Comparison of ENCODE assay signal across 1 cellular context in genomic region chr16:86575754-86576557, GRCh38.
TF ChIP-seq lines count a peak whose summit lies in the region.

No MANE protein-coding gene starts in this region.

TF ChIP-seq in K562, 482 proteins besides CTCF, POLR2A, EP300 and RAD21 (continued from another document and continues in another):
- TF ChIP-seq, protein P1, sequence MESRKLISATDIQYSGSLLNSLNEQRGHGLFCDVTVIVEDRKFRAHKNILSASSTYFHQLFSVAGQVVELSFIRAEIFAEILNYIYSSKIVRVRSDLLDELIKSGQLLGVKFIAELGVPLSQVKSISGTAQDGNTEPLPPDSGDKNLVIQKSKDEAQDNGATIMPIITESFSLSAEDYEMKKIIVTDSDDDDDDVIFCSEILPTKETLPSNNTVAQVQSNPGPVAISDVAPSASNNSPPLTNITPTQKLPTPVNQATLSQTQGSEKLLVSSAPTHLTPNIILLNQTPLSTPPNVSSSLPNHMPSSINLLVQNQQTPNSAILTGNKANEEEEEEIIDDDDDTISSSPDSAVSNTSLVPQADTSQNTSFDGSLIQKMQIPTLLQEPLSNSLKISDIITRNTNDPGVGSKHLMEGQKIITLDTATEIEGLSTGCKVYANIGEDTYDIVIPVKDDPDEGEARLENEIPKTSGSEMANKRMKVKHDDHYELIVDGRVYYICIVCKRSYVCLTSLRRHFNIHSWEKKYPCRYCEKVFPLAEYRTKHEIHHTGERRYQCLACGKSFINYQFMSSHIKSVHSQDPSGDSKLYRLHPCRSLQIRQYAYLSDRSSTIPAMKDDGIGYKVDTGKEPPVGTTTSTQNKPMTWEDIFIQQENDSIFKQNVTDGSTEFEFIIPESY (CRISPR knock-in tag; IDR thresholded peaks at IDR 0.05): no peak
- TF ChIP-seq IFI16 (CRISPR knock-in tag; IDR thresholded peaks at IDR 0.05): no peak
- no peak for TF ChIP-seq XRCC3 (IDR thresholded peaks at IDR 0.05)
- TF ChIP-seq ZNF384 (IDR thresholded peaks at IDR 0.05; ENCODE audit: low read depth, low read length): peak; percentile 96
- TF ChIP-seq MTA1 (IDR thresholded peaks at IDR 0.05; ENCODE audit: borderline replicate concordance): no peak
- TF ChIP-seq XRCC4 (IDR thresholded peaks at IDR 0.05; ENCODE audit: extremely low read depth, insufficient read depth, insufficient read length): no peak
- TF ChIP-seq ZNF140 (CRISPR knock-in tag; IDR thresholded peaks at IDR 0.05): no peak
- TF ChIP-seq, protein P2, sequence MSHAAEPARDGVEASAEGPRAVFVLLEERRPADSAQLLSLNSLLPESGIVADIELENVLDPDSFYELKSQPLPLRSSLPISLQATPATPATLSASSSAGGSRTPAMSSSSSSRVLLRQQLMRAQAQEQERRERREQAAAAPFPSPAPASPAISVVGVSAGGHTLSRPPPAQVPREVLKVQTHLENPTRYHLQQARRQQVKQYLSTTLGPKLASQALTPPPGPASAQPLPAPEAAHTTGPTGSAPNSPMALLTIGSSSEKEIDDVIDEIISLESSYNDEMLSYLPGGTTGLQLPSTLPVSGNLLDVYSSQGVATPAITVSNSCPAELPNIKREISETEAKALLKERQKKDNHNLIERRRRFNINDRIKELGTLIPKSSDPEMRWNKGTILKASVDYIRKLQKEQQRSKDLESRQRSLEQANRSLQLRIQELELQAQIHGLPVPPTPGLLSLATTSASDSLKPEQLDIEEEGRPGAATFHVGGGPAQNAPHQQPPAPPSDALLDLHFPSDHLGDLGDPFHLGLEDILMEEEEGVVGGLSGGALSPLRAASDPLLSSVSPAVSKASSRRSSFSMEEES (CRISPR knock-in tag; IDR thresholded peaks at IDR 0.05): no peak
- peak; percentile 7 for TF ChIP-seq ZFP36 (IDR thresholded peaks at IDR 0.05; ENCODE audit: low read depth, low read length, partially characterized antibody)
- no peak for TF ChIP-seq ADNP (tag; IDR thresholded peaks at IDR 0.05)
- TF ChIP-seq KLF6 (CRISPR knock-in tag; IDR thresholded peaks at IDR 0.05; ENCODE audit: borderline replicate concordance): no peak
- 0 out of 4 replicates have a peak, but pooled peaks have one; percentile 36 to 49 for TF ChIP-seq ARNT (IDR thresholded peaks at IDR 0.05)
- TF ChIP-seq, protein P3, sequence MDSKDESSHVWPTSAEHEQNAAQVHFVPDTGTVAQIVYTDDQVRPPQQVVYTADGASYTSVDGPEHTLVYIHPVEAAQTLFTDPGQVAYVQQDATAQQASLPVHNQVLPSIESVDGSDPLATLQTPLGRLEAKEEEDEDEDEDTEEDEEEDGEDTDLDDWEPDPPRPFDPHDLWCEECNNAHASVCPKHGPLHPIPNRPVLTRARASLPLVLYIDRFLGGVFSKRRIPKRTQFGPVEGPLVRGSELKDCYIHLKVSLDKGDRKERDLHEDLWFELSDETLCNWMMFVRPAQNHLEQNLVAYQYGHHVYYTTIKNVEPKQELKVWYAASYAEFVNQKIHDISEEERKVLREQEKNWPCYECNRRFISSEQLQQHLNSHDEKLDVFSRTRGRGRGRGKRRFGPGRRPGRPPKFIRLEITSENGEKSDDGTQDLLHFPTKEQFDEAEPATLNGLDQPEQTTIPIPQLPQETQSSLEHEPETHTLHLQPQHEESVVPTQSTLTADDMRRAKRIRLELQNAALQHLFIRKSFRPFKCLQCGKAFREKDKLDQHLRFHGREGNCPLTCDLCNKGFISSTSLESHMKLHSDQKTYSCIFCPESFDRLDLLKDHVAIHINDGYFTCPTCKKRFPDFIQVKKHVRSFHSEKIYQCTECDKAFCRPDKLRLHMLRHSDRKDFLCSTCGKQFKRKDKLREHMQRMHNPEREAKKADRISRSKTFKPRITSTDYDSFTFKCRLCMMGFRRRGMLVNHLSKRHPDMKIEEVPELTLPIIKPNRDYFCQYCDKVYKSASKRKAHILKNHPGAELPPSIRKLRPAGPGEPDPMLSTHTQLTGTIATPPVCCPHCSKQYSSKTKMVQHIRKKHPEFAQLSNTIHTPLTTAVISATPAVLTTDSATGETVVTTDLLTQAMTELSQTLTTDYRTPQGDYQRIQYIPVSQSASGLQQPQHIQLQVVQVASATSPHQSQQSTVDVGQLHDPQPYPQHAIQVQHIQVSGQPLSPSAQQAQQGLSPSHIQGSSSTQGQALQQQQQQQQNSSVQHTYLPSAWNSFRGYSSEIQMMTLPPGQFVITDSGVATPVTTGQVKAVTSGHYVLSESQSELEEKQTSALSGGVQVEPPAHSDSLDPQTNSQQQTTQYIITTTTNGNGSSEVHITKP (IDR thresholded peaks at IDR 0.05; ENCODE audit: partially characterized antibody): peak; percentile 7
- TF ChIP-seq CBX1 (IDR thresholded peaks at IDR 0.05; ENCODE audit: low read depth): no peak
- no peak for TF ChIP-seq ZNF282 (CRISPR knock-in tag; IDR thresholded peaks at IDR 0.05)
- no peak for TF ChIP-seq SMAD4 (CRISPR knock-in tag; conservative IDR thresholded peaks at IDR 0.05)
- TF ChIP-seq EGR1 (conservative IDR thresholded peaks at IDR 0.05): peak; percentile 70
- TF ChIP-seq, protein P4, sequence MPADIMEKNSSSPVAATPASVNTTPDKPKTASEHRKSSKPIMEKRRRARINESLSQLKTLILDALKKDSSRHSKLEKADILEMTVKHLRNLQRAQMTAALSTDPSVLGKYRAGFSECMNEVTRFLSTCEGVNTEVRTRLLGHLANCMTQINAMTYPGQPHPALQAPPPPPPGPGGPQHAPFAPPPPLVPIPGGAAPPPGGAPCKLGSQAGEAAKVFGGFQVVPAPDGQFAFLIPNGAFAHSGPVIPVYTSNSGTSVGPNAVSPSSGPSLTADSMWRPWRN (IDR thresholded peaks at IDR 0.05; ENCODE audit: low read depth): no peak
- no peak for TF ChIP-seq TAF9B (IDR thresholded peaks at IDR 0.05; ENCODE audit: partially characterized antibody)
- no peak for TF ChIP-seq ZNF431 (CRISPR knock-in tag; IDR thresholded peaks at IDR 0.05)
- TF ChIP-seq, protein P5, sequence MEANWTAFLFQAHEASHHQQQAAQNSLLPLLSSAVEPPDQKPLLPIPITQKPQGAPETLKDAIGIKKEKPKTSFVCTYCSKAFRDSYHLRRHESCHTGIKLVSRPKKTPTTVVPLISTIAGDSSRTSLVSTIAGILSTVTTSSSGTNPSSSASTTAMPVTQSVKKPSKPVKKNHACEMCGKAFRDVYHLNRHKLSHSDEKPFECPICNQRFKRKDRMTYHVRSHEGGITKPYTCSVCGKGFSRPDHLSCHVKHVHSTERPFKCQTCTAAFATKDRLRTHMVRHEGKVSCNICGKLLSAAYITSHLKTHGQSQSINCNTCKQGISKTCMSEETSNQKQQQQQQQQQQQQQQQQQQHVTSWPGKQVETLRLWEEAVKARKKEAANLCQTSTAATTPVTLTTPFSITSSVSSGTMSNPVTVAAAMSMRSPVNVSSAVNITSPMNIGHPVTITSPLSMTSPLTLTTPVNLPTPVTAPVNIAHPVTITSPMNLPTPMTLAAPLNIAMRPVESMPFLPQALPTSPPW (CRISPR knock-in tag; IDR thresholded peaks at IDR 0.05): peak; percentile 74
- peak in 1 of 2 experiments; percentile 84; a peak in 2 of 4 replicates for TF ChIP-seq MAZ (CRISPR knock-in tag; conservative IDR thresholded peaks at IDR 0.05 in 1 of 2, IDR thresholded peaks at IDR 0.05 in 1 of 2)
- TF ChIP-seq MYBL2 (IDR thresholded peaks at IDR 0.05; ENCODE audit: low read depth): no peak
- no peak for TF ChIP-seq MYBL2 (CRISPR knock-in tag; IDR thresholded peaks at IDR 0.05; ENCODE audit: borderline replicate concordance)
- no peak for TF ChIP-seq ZNF143 (CRISPR knock-in tag; IDR thresholded peaks at IDR 0.05)
- peak in 1 of 2 experiments; percentile 34 for TF ChIP-seq E2F6 (IDR thresholded peaks at IDR 0.05; ENCODE audit: borderline replicate concordance in 1 of 2, extremely low read depth in 1 of 2, insufficient read depth in 1 of 2, insufficient read length in 1 of 2, low read depth in 1 of 2, low read length in 1 of 2, poor library complexity in 1 of 2, severe bottlenecking in 1 of 2)
- TF ChIP-seq ZNF239 (CRISPR knock-in tag; IDR thresholded peaks at IDR 0.05): no peak
- 0 out of 2 replicates have a peak, but pooled peaks have one; percentile 28 for TF ChIP-seq MIER1 (IDR thresholded peaks at IDR 0.05; ENCODE audit: low read depth)
- no peak for TF ChIP-seq ZFP1 (CRISPR knock-in tag; IDR thresholded peaks at IDR 0.05)
- TF ChIP-seq POLR2B (IDR thresholded peaks at IDR 0.05; ENCODE audit: low read depth, partially characterized antibody): no peak
- no peak for TF ChIP-seq BACH1 (tag; IDR thresholded peaks at IDR 0.05)
- no peak for TF ChIP-seq PPARD (CRISPR knock-in tag; IDR thresholded peaks at IDR 0.05)
- peak; percentile 38; the same call in 1 of the 2 replicates for TF ChIP-seq L3MBTL2 (IDR thresholded peaks at IDR 0.05)
- TF ChIP-seq LEF1 (IDR thresholded peaks at IDR 0.05): peak; percentile 33; the same call in 1 of the 2 replicates
- no peak for TF ChIP-seq POLR3A (IDR thresholded peaks at IDR 0.05; ENCODE audit: borderline replicate concordance, extremely low read depth, insufficient read depth, insufficient read length)
- TF ChIP-seq, protein P6, sequence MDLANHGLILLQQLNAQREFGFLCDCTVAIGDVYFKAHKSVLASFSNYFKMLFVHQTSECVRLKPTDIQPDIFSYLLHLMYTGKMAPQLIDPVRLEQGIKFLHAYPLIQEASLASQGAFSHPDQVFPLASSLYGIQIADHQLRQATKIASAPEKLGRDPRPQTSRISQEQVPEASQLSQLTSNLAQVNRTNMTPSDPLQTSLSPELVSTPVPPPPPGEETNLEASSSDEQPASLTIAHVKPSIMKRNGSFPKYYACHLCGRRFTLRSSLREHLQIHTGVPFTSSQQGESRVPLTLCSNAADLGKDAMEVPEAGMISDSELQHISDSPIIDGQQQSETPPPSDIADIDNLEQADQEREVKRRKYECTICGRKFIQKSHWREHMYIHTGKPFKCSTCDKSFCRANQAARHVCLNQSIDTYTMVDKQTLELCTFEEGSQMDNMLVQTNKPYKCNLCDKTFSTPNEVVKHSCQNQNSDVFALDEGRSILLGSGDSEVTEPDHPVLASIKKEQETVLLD (IDR thresholded peaks at IDR 0.05): no peak
- TF ChIP-seq TSC22D4 (tag; IDR thresholded peaks at IDR 0.05): no peak
- no peak for TF ChIP-seq ZSCAN29 (IDR thresholded peaks at IDR 0.05)
- TF ChIP-seq, protein P7, sequence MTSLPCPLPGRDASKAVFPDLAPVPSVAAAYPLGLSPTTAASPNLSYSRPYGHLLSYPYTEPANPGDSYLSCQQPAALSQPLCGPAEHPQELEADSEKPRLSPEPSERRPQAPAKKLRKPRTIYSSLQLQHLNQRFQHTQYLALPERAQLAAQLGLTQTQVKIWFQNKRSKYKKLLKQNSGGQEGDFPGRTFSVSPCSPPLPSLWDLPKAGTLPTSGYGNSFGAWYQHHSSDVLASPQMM (CRISPR knock-in tag; IDR thresholded peaks at IDR 0.05): no peak
- TF ChIP-seq ZNF583 (CRISPR knock-in tag; IDR thresholded peaks at IDR 0.05): no peak
- TF ChIP-seq ZNF518B (CRISPR knock-in tag; IDR thresholded peaks at IDR 0.05): no peak
- TF ChIP-seq, protein P8, sequence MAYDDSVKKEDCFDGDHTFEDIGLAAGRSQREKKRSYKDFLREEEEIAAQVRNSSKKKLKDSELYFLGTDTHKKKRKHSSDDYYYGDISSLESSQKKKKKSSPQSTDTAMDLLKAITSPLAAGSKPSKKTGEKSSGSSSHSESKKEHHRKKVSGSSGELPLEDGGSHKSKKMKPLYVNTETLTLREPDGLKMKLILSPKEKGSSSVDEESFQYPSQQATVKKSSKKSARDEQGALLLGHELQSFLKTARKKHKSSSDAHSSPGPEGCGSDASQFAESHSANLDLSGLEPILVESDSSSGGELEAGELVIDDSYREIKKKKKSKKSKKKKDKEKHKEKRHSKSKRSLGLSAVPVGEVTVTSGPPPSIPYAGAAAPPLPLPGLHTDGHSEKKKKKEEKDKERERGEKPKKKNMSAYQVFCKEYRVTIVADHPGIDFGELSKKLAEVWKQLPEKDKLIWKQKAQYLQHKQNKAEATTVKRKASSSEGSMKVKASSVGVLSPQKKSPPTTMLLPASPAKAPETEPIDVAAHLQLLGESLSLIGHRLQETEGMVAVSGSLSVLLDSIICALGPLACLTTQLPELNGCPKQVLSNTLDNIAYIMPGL (CRISPR knock-in tag; IDR thresholded peaks at IDR 0.05): no peak
- no peak for TF ChIP-seq GATAD2B (IDR thresholded peaks at IDR 0.05; ENCODE audit: borderline replicate concordance)
- no peak for TF ChIP-seq SIN3B (IDR thresholded peaks at IDR 0.05; ENCODE audit: low read depth)
- TF ChIP-seq, protein P9, sequence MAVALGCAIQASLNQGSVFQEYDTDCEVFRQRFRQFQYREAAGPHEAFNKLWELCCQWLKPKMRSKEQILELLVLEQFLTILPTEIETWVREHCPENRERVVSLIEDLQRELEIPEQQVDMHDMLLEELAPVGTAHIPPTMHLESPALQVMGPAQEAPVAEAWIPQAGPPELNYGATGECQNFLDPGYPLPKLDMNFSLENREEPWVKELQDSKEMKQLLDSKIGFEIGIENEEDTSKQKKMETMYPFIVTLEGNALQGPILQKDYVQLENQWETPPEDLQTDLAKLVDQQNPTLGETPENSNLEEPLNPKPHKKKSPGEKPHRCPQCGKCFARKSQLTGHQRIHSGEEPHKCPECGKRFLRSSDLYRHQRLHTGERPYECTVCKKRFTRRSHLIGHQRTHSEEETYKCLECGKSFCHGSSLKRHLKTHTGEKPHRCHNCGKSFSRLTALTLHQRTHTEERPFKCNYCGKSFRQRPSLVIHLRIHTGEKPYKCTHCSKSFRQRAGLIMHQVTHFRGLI (CRISPR knock-in tag; IDR thresholded peaks at IDR 0.05): no peak
- no peak for TF ChIP-seq KAT2B (IDR thresholded peaks at IDR 0.05; ENCODE audit: low read depth, low read length)
